Comparison of ENCODE assay signal across 11 cellular contexts in the genomic region with DNA sequence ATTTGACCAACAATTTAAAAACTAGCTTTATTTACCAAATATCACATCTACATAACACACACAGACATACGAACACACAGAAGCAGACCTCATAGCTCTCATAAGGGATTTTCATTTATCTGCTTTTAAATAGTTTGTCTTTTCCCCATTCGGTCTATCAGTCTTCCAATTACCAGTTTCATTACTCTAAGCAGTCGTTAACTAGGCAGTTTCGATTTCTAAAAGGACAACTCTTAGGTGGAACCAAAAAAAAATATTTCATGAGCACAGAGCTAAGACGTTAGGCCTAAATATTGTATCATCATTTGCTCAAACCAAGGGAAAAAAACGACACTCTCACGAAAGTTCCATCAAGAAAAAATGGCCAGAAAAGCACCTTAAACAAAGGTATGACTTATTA.
"Had no signal": no experiment of that assay in that cellular context is flagged by ENCODE, and none has a peak within 500 bp of the region (broad histone marks: within the 10 kb centered on the region; RNA-seq: fewer than 3 reads in every experiment).

No MANE protein-coding gene starts in this region.

- H3K4me3 ChIP-seq: GM23338, HAP-1 had no signal

- H3K9ac ChIP-seq: KMS-11 had no signal

- H3K4me3 Mint-ChIP-seq: GM23338, HFFc6, IgD-negative memory B cell had no signal

- H3K4me2 ChIP-seq: GM23338, KMS-11 had no signal

- H2AFZ ChIP-seq: GM23338 had no signal

- H3K27me3 Mint-ChIP-seq: IgD-negative memory B cell had no signal

- DNase-seq: H7, HFFc6, KBM-7 had no signal

- H3K4me1 Mint-ChIP-seq: GM23338, IgD-negative memory B cell had no signal

- H3K9me3 Mint-ChIP-seq: IgD-negative memory B cell had no signal

- FAIRE-seq: H1, HepG2 had no signal

- ATAC-seq: GM23338, HCT116, HepG2 had no signal

- H3K36me3 ChIP-seq: HAP-1 had no signal

- H3K27ac Mint-ChIP-seq: GM23338, HFFc6, IgD-negative memory B cell had no signal

- H3K27ac ChIP-seq: HL-60, KMS-11 had no signal

- H3K4me1 ChIP-seq: HAP-1 had no signal
